Comparison of ENCODE assay signal across 30 cellular contexts in the genomic region with DNA sequence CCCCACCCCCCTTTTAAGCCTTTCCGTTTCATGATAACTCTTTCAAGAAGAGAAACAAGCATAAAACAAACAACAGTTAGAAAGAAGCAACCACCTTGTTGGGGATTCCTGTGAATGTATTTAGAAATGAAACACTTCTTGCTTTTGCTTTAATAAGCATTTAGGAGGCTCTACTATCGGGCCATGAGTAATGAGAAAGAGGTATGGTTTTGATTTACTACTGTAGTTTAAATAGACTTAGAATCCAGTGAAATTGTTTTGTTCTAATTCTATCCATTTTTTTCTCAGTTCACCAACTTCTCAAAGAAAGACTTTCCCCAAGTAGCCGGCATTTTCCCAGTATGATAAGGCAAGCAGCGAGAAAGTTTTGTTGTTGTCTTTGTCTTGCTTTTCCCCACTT.
DNase-seq lines count a peak whose midpoint lies in the region; ATAC-seq, FAIRE-seq and TF ChIP-seq lines count a peak whose summit lies in the region.
"Had no signal": no experiment of that assay in that cellular context is flagged by ENCODE, and none has a peak within 500 bp of the region (broad histone marks: within the 10 kb centered on the region; RNA-seq: fewer than 3 reads in every experiment).

No MANE protein-coding gene starts in this region.

- no peak for TF ChIP-seq CTCF in esophagus squamous epithelium (IDR thresholded peaks at IDR 0.05)
- no peak for TF ChIP-seq CTCF in osteocyte (IDR thresholded peaks at IDR 0.05)

- TF ChIP-seq POLR2A in esophagus squamous epithelium (IDR thresholded peaks at IDR 0.05) = no peak

- H3K27ac Mint-ChIP-seq in osteocyte (ENCODE audit: unreplicated experiment) = peak overlapping the region; percentile 99
- H3K27ac Mint-ChIP-seq: activated naive CD4-positive, alpha-beta T cell treated with anti-CD3 and anti-CD28 coated beads, Interleukin-2, amount 10 ng/mL, durations not matched to agents 7 days and 5 days; activated T-helper 17 cell treated with anti-CD3 and anti-CD28 coated beads, Interleukin-2, amount 50 U/mL, for 72 hours; CD4-positive, alpha-beta memory T cell; progenitor cell of endocrine pancreas; stimulated activated naive B cell treated with anti-CD40 and anti-IgM and Interleukin-4, amounts not matched to agents 10 μg/mL and 1 μg/mL and 100 μg/mL, for 72 hours had no signal

- H3K4me3 ChIP-seq in right cardiac atrium (ENCODE audit: low read length) (no peak overlapping the region), esophagus squamous epithelium (no peak overlapping the region)
- H3K4me3 ChIP-seq: A549, MG63 had no signal

- no peak for FAIRE-seq in HTR-8/SVneo (lab: Jason Lieb, UNC)
- FAIRE-seq: A549, GM19239 had no signal

- H3K9me3 ChIP-seq in right cardiac atrium (ENCODE audit: control insufficient read depth, low read length) (no peaks in the 10 kb centered on the region), esophagus squamous epithelium (no peaks in the 10 kb centered on the region)
- H3K9me3 ChIP-seq: A549, MG63 had no signal

- 72% methylated on average over 4 of the region's 4 CpGs for WGBS in right cardiac atrium
- 64 to 82% methylated on average over 4 of the region's 4 CpGs for WGBS in esophagus squamous epithelium, 2 donors

- H3K27me3 ChIP-seq in right cardiac atrium (ENCODE audit: control insufficient read depth, insufficient read depth) = no peaks in the 10 kb centered on the region
- peaks cover 0 to 9% (median 0%) of the 10 kb centered on the region in 4 donors for H3K27me3 ChIP-seq in esophagus squamous epithelium
- H3K27me3 ChIP-seq: MG63 had no signal

- H3K27ac ChIP-seq in right cardiac atrium (ENCODE audit: low read length) (peak overlapping the region; percentile 3), esophagus squamous epithelium (peak overlapping the region in 3 of 4 donors; percentile 33 to 72 (median 58))
- H3K27ac ChIP-seq: WERI-Rb-1 had no signal

- DNase-seq in right cardiac atrium (no peak), Right ventricle myocardium inferior (ENCODE audit: missing footprints) (no peak), esophagus squamous epithelium (lab: John Stamatoyannopoulos, UW) (no peak), osteocyte (ENCODE audit: extremely low spot score, unreplicated experiment) (no peak), NCI-H510A treated with DMSO at 0.1 percent for 48 hours (lab: John Stamatoyannopoulos, UW) (no peak), HTR-8/SVneo (ENCODE audit: insufficient read length, low spot score) (no peak), foreskin melanocyte (no peak)
- DNase-seq: activated CD4-positive, alpha-beta T cell treated with anti-CD3 and anti-CD28 coated beads for 4 hours; activated naive CD4-positive, alpha-beta T cell treated with anti-CD3 and anti-CD28 coated beads, Interleukin-2, amount 10 ng/mL, durations not matched to agents 7 days and 5 days; CD4-positive, alpha-beta memory T cell; cerebellar nuclear complex; EL; glutamatergic neuron; islet precursor cell; KG1; MG63; NCI-H1105; NCI-H187; NCI-H526; SHP77 treated with DMSO at 0.1 percent for 48 hours; stimulated activated naive B cell treated with anti-CD40 and anti-IgM and Interleukin-4, amounts not matched to agents 10 μg/mL and 1 μg/mL and 100 μg/mL, for 72 hours; SW 1271; T1000; WERI-Rb-1 had no signal

- H3K36me3 Mint-ChIP-seq in osteocyte (ENCODE audit: unreplicated experiment) = no peaks in the 10 kb centered on the region
- H3K36me3 Mint-ChIP-seq: activated naive CD4-positive, alpha-beta T cell treated with anti-CD3 and anti-CD28 coated beads, Interleukin-2, amount 10 ng/mL, durations not matched to agents 7 days and 5 days; brain; CD4-positive, alpha-beta memory T cell; stimulated activated naive B cell treated with anti-CD40 and anti-IgM and Interleukin-4, amounts not matched to agents 10 μg/mL and 1 μg/mL and 100 μg/mL, for 72 hours had no signal

- intact Hi-C loops in right cardiac atrium (cut with DNase I) (loop anchor here in 3 of 4 donors (5.0 to 10.0 kb wide), 6 partner anchors 209 to 909 kb away; no protein-coding TSS in a partner anchor), Right ventricle myocardium inferior (cut with DNase I) (loop anchor here (5.0 kb wide), 3 partner anchors 252 to 662 kb away; partner anchors contain the start of gene TCF7L2), esophagus squamous epithelium (cut with DNase I) (no loop called here)

- H3K4me3 Mint-ChIP-seq in osteocyte (ENCODE audit: unreplicated experiment) = no peak overlapping the region
- H3K4me3 Mint-ChIP-seq: activated naive CD4-positive, alpha-beta T cell treated with anti-CD3 and anti-CD28 coated beads, Interleukin-2, amount 10 ng/mL, durations not matched to agents 7 days and 5 days; activated T-helper 17 cell treated with anti-CD3 and anti-CD28 coated beads, Interleukin-2, amount 50 U/mL, for 72 hours; stimulated activated naive B cell treated with anti-CD40 and anti-IgM and Interleukin-4, amounts not matched to agents 10 μg/mL and 1 μg/mL and 100 μg/mL, for 72 hours had no signal

- ATAC-seq in right cardiac atrium (no peak), Right ventricle myocardium inferior (no peak), GM19467 (IDR thresholded peaks at IDR 0.05; ENCODE audit: unreplicated experiment) (no peak)
- ATAC-seq: activated T-helper 17 cell treated with anti-CD3 and anti-CD28 coated beads, Interleukin-2, amount 50 U/mL, for 72 hours had no signal

- H3K36me3 ChIP-seq in esophagus squamous epithelium = no peaks in the 10 kb centered on the region
- H3K36me3 ChIP-seq: MG63, WERI-Rb-1 had no signal

- H3K4me1 ChIP-seq in right cardiac atrium (ENCODE audit: control insufficient read depth, insufficient read depth, low read length) = no peaks in the 10 kb centered on the region
- H3K4me1 ChIP-seq in esophagus squamous epithelium = peaks cover 0 to 53% (median 34%) of the 10 kb centered on the region in 3 donors

- no peaks in the 10 kb centered on the region for H3K9me3 Mint-ChIP-seq in osteocyte (ENCODE audit: unreplicated experiment)
- H3K9me3 Mint-ChIP-seq: activated naive CD4-positive, alpha-beta T cell treated with anti-CD3 and anti-CD28 coated beads, Interleukin-2, amount 10 ng/mL, durations not matched to agents 7 days and 5 days; activated T-helper 17 cell treated with anti-CD3 and anti-CD28 coated beads, Interleukin-2, amount 50 U/mL, for 72 hours; stimulated activated naive B cell treated with anti-CD40 and anti-IgM and Interleukin-4, amounts not matched to agents 10 μg/mL and 1 μg/mL and 100 μg/mL, for 72 hours had no signal

- H3K4me1 Mint-ChIP-seq in osteocyte (ENCODE audit: unreplicated experiment) = peaks cover 71% of the 10 kb centered on the region

- no peaks in the 10 kb centered on the region for H3K27me3 Mint-ChIP-seq in osteocyte (ENCODE audit: unreplicated experiment)
- H3K27me3 Mint-ChIP-seq: activated T-helper 17 cell treated with anti-CD3 and anti-CD28 coated beads, Interleukin-2, amount 50 U/mL, for 72 hours had no signal
